15 cellular contexts compared by ENCODE assay signal in genomic region chr22:42273855-42274451, GRCh38. TPM values are rescaled to one million over a fixed set of nuclear protein-coding genes. Genes with fewer than 3 reads are reported as not detected.
DNase-seq lines count a peak whose midpoint lies in the region; ATAC-seq and TF ChIP-seq lines count a peak whose summit lies in the region.
"Had no signal": no experiment of that assay in that cellular context is flagged by ENCODE, and none has a peak within 500 bp of the region (broad histone marks: within the 10 kb centered on the region; RNA-seq: fewer than 3 reads in every experiment).

No MANE protein-coding gene starts in this region.

- H4K8ac ChIP-seq in H9 (replicated peaks; ENCODE audit: insufficient read length, low read depth, low read length), result no peak overlapping the region

- H2BK15ac ChIP-seq in H9 (ENCODE audit: low read depth, low read length), result no peak overlapping the region

- no peak overlapping the region for H3K18ac ChIP-seq in H9 (ENCODE audit: insufficient read length, low read depth, low read length)

- H3K9ac ChIP-seq in H9 (ENCODE audit: extremely low read depth, insufficient read length, low read length), result no peak overlapping the region
- peak overlapping the region; percentile 18 for H3K9ac ChIP-seq in iPS-15b (ENCODE audit: low read depth, low read length)
- H3K9ac ChIP-seq in Karpas-422 (ENCODE audit: low read length), result no peak overlapping the region

- H2BK5ac ChIP-seq in H9 (ENCODE audit: insufficient read length, low read length), result no peak overlapping the region

- H4K5ac ChIP-seq in H9 (ENCODE audit: insufficient read length, low read depth, low read length), result no peak overlapping the region

- H2AK5ac ChIP-seq in H9 (ENCODE audit: insufficient read length, low read length), result no peak overlapping the region

- no peak overlapping the region for H3K56ac ChIP-seq in H9 (ENCODE audit: insufficient read length, low read depth, low read length)

- DNase-seq in H9 (peak; percentile 70), NCI-H446 treated with DMSO at 0.1 percent for 48 hours (lab: John Stamatoyannopoulos, UW) (peak; percentile 16), progenitor cell of endocrine pancreas (ENCODE audit: low spot score, unreplicated experiment) (no peak), Karpas-422 (no peak), GM13976 (ENCODE audit: low spot score) (no peak)
- DNase-seq: activated T-cell treated with anti-CD3 and anti-CD28 coated beads, Interleukin-2, amount 50 U/mL, for 4 hours; NCI-H1092; NCI-H526; stimulated activated CD4-positive, alpha-beta T cell treated with anti-CD3 and anti-CD28 coated beads, Interleukin-2, amount 100 ng/mL, for 24 hours; T-helper 1 cell; upper lobe of right lung had no signal

- H3K4me1 Mint-ChIP-seq in H9 (peaks cover 48 to 51% of the 10 kb centered on the region in 2 experiments), progenitor cell of endocrine pancreas (ENCODE audit: low read depth) (peaks cover 10% of the 10 kb centered on the region)

- H3K27ac ChIP-seq in H9 (ENCODE audit: insufficient read length, low read depth, low read length) (no peak overlapping the region), Karpas-422 (ENCODE audit: low read length) (no peak overlapping the region)
- H3K27ac ChIP-seq: upper lobe of right lung had no signal

- H3K9me3 ChIP-seq in H9 (ENCODE audit: control insufficient read depth, low read depth, low read length) (no peaks in the 10 kb centered on the region), iPS-15b (ENCODE audit: control insufficient read depth, insufficient read depth, low read length) (no peaks in the 10 kb centered on the region), Karpas-422 (ENCODE audit: low read length) (no peaks in the 10 kb centered on the region)
- H3K9me3 ChIP-seq: upper lobe of right lung had no signal

- no peak overlapping the region for H2BK120ac ChIP-seq in H9 (ENCODE audit: low read depth, low read length, poor library complexity, severe bottlenecking)

- peaks cover under 1% of the 10 kb centered on the region; the same call in 1 of the 2 replicates for H3K79me2 ChIP-seq in H9 (ENCODE audit: insufficient read depth, low read length)
- H3K79me2 ChIP-seq in Karpas-422 (ENCODE audit: low read length), result peaks cover 12% of the 10 kb centered on the region

- H4K20me1 ChIP-seq in H9 (ENCODE audit: control insufficient read depth, insufficient read depth, insufficient read length) (no peaks in the 10 kb centered on the region), Karpas-422 (ENCODE audit: insufficient read depth, low read depth, low read length) (peaks cover 26% of the 10 kb centered on the region)

- H3K36me3 ChIP-seq in iPS-15b (ENCODE audit: control insufficient read depth, insufficient read depth, low read length), result no peaks in the 10 kb centered on the region
- H3K36me3 ChIP-seq in Karpas-422 (ENCODE audit: insufficient read depth, low read length), result no peaks in the 10 kb centered on the region
- H3K36me3 ChIP-seq: upper lobe of right lung had no signal

- no peak overlapping the region for H3K4me3 ChIP-seq in iPS-15b (ENCODE audit: low read depth, low read length)
- no peak overlapping the region for H3K4me3 ChIP-seq in Karpas-422 (ENCODE audit: low read length)
- H3K4me3 ChIP-seq: upper lobe of right lung had no signal

- no CpG with 5 or more reads among the region's 13 CpGs for WGBS in H9 (ENCODE audit: extremely low coverage, insufficient read length, low lambda C conversion rate)

- H3K4me2 ChIP-seq in H9 (ENCODE audit: insufficient read depth, insufficient read length, low read length) (no peak overlapping the region), Karpas-422 (ENCODE audit: low read depth, low read length, poor library complexity, severe bottlenecking) (no peak overlapping the region)

- no peak overlapping the region for H2AFZ ChIP-seq in H9 (ENCODE audit: low read length)
- H2AFZ ChIP-seq in Karpas-422 (ENCODE audit: low read length), result no peak overlapping the region

- peaks cover 6% of the 10 kb centered on the region for H3K23me2 ChIP-seq in H9 (ENCODE audit: insufficient read length, low read depth, low read length, poor library complexity, severe bottlenecking)

- peaks cover 6% of the 10 kb centered on the region for H3K4me1 ChIP-seq in H9 (ENCODE audit: insufficient read depth, low read length)
- peaks cover 22% of the 10 kb centered on the region for H3K4me1 ChIP-seq in iPS-15b (ENCODE audit: control insufficient read depth, insufficient read depth, low read length)
- H3K4me1 ChIP-seq in Karpas-422 (ENCODE audit: low read length), result peaks cover 6% of the 10 kb centered on the region

- peaks cover 5 to 8% (median 5%) of the 10 kb centered on the region in 3 experiments for H3K36me3 Mint-ChIP-seq in H9 (ENCODE audit: insufficient read depth in 1 of 3, low read depth in 3 of 3)
- peaks cover 5% of the 10 kb centered on the region for H3K36me3 Mint-ChIP-seq in progenitor cell of endocrine pancreas (ENCODE audit: insufficient read depth)
- H3K36me3 Mint-ChIP-seq: CD14-positive monocyte had no signal

- H3K23ac ChIP-seq in H9 (ENCODE audit: insufficient read length, low read depth, low read length), result no peak overlapping the region

- H2BK20ac ChIP-seq in H9 (ENCODE audit: low read depth, low read length, poor library complexity, severe bottlenecking), result no peak overlapping the region

- ATAC-seq in GM21515 (IDR thresholded peaks at IDR 0.05; ENCODE audit: unreplicated experiment), result no peak
- ATAC-seq: activated T-cell treated with anti-CD3 and anti-CD28 coated beads, Interleukin-2, amount 50 U/mL, for 4 hours; HepG2; upper lobe of right lung had no signal

- no peaks in the 10 kb centered on the region for H3K9me2 ChIP-seq in Karpas-422 (replicated peaks; ENCODE audit: insufficient read depth, low read length)

- in situ Hi-C loops in GM13976 (cut with MboI; ENCODE audit: low sequenced_read_pairs, unreplicated experiment), result no loop called here

- TF ChIP-seq CTCF in H9 (conservative IDR thresholded peaks at IDR 0.05), result no peak
- no peak for TF ChIP-seq CTCF in progenitor cell of endocrine pancreas (IDR thresholded peaks at IDR 0.05; ENCODE audit: unreplicated experiment)
- no peak for TF ChIP-seq CTCF in GM13976 (IDR thresholded peaks at IDR 0.05; ENCODE audit: borderline replicate concordance, control extremely low read depth, extremely low read depth, insufficient read depth, missing control alignments)

- no peak overlapping the region for H4K91ac ChIP-seq in H9 (ENCODE audit: insufficient read length, low read depth, low read length)

- H3K4me3 Mint-ChIP-seq in H9 (peak overlapping the region; percentile 3 to 29; a peak in 3 of 5 replicates), progenitor cell of endocrine pancreas (ENCODE audit: low read depth) (peak overlapping the region; percentile 31)
- H3K4me3 Mint-ChIP-seq: activated T-cell treated with anti-CD3 and anti-CD28 coated beads, Interleukin-2, amount 50 U/mL, for 4 hours had no signal

- H3K27me3 Mint-ChIP-seq in H9 (ENCODE audit: low read depth), result peaks cover 58% of the 10 kb centered on the region
- H3K27me3 Mint-ChIP-seq in progenitor cell of endocrine pancreas, result peaks cover 9% of the 10 kb centered on the region

- peaks cover 0 to 3% of the 10 kb centered on the region in 2 experiments; a peak in 3 of 5 replicates for H3K9me3 Mint-ChIP-seq in H9
- H3K9me3 Mint-ChIP-seq in progenitor cell of endocrine pancreas (ENCODE audit: low read depth), result no peaks in the 10 kb centered on the region
- H3K9me3 Mint-ChIP-seq: activated T-cell treated with anti-CD3 and anti-CD28 coated beads, Interleukin-2, amount 50 U/mL, for 4 hours; CD14-positive monocyte had no signal

- H2BK12ac ChIP-seq in H9 (ENCODE audit: insufficient read length, low read depth, low read length), result no peak overlapping the region

- H3K4ac ChIP-seq in H9 (ENCODE audit: low read depth, low read length), result no peak overlapping the region

- H3K27ac Mint-ChIP-seq in H9 (peak overlapping the region in 1 of 3 experiments; percentile 68; a peak in 2 of 7 replicates), progenitor cell of endocrine pancreas (no peak overlapping the region)

- H3K27me3 ChIP-seq in H9 (ENCODE audit: insufficient read depth, low read length) (peaks cover 3% of the 10 kb centered on the region; the same call in 1 of the 2 replicates), iPS-15b (ENCODE audit: control insufficient read depth, insufficient read depth, low read length) (peaks cover 6% of the 10 kb centered on the region), Karpas-422 (ENCODE audit: low read length) (no peaks in the 10 kb centered on the region)
- H3K27me3 ChIP-seq: upper lobe of right lung had no signal

- H3K79me1 ChIP-seq in H9 (ENCODE audit: insufficient read depth, low read depth, low read length, poor library complexity, severe bottlenecking), result no peaks in the 10 kb centered on the region

- no peak overlapping the region for H3T11ph ChIP-seq in H9 (ENCODE audit: low read length)

- no peak overlapping the region for H3K14ac ChIP-seq in H9 (ENCODE audit: insufficient read depth, low read length)

RNA-seq across cellular contexts. Expression of gene TCF20, which starts 3.5 kb away (rescaled TPM):
- 75.6 and 76.5 TPM in 2 replicates for total RNA-seq in H9 (2021)
- 66.1 and 68.5 TPM in 2 replicates for total RNA-seq in progenitor cell of endocrine pancreas
- total RNA-seq in Karpas-422 (2014; rRNA removed; shearing (Covaris generic); ENCODE audit: low replicate concordance), result 38.1 and 60.1 TPM in 2 replicates

Comparison
In these comparisons a context has a peak if more than half of its experiments do, and no peak if none do; other contexts are left out.
1. DNase-seq: peak in H9 (single experiment) and NCI-H446 treated with DMSO at 0.1 percent for 48 hours (single experiment); none in progenitor cell of endocrine pancreas (single experiment), Karpas-422 (single experiment) and GM13976 (single experiment).